In the genomic region with DNA sequence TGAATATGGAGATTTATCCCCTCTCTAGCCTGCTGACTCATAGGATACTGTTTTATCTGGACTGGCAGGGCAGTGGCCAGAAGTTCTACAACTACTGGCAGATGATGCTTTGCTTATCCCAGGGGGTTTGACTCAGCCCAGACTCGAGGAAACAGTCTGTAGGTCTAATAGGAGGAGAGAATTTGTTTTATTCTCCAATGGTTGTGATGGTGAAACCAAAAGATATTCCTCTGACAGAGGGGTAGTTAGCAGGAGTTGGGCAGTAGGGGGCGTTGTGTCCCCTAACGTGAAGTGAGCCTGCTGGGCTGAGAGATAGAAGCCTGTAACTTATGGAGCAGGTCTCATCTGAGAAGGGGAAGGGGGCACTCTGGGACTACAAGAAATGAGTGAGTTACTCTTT, we compare ENCODE assay signal across 8 cellular contexts.
DNase-seq lines count a peak whose midpoint lies in the region; ATAC-seq lines count a peak whose summit lies in the region.

No MANE protein-coding gene starts in this region.

- ATAC-seq in HG03521 (IDR thresholded peaks at IDR 0.05; ENCODE audit: unreplicated experiment): no peak
- ATAC-seq in HG03139 (IDR thresholded peaks at IDR 0.05; ENCODE audit: unreplicated experiment): no peak

- DNase-seq in ELR (ENCODE audit: low read depth) (peak; percentile 35), LHCN-M2 (ENCODE audit: low read depth) (peak; percentile 81), amniotic epithelial cell (ENCODE audit: low read depth) (peak; percentile 7), medulla oblongata (ENCODE audit: extremely low spot score) (peak; percentile 12), NCI-H2107 (lab: John Stamatoyannopoulos, UW) (no peak), DMS79 (lab: John Stamatoyannopoulos, UW) (no peak)

Comparison
In these comparisons a context has a peak if more than half of its experiments do, and no peak if none do; other contexts are left out.
1. DNase-seq: peak in ELR (single experiment), LHCN-M2 (single experiment), amniotic epithelial cell (single experiment) and medulla oblongata (single experiment); none in NCI-H2107 (single experiment) and DMS79 (single experiment).